ENCODE assay signal across 3 cellular contexts in genomic region chr2:226906439-226906796, GRCh38.
TF ChIP-seq lines count a peak whose summit lies in the region.

No MANE protein-coding gene starts in this region.

TF ChIP-seq in GM12878, 131 proteins besides CTCF, POLR2A, EP300 and RAD21:
- no peak for TF ChIP-seq ZBTB4 (CRISPR knock-in tag; IDR thresholded peaks at IDR 0.05)
- TF ChIP-seq ATF2 (IDR thresholded peaks at IDR 0.05; ENCODE audit: low read length): peak; percentile 38; the same call in 1 of the 2 replicates
- no peak for TF ChIP-seq KDM1A (IDR thresholded peaks at IDR 0.05; ENCODE audit: borderline replicate concordance)
- no peak for TF ChIP-seq MXI1 (IDR thresholded peaks at IDR 0.05; ENCODE audit: low read depth, low read length)
- TF ChIP-seq NR2C2 (IDR thresholded peaks at IDR 0.05; ENCODE audit: borderline replicate concordance, control insufficient read depth, insufficient read length, low read depth): no peak

TF ChIP-seq in GM23338, 12 proteins besides CTCF, POLR2A, EP300 and RAD21 (continues in another document):
- TF ChIP-seq ZNF462 (CRISPR knock-in tag; IDR thresholded peaks at IDR 0.05): no peak
- TF ChIP-seq ZNF331 (CRISPR knock-in tag; IDR thresholded peaks at IDR 0.05; ENCODE audit: low read depth): no peak
- TF ChIP-seq CREB1 (CRISPR knock-in tag; IDR thresholded peaks at IDR 0.05; ENCODE audit: low read depth): no peak
- TF ChIP-seq EZH2phosphoT487 (IDR thresholded peaks at IDR 0.05; ENCODE audit: unreplicated experiment): no peak
- no peak for TF ChIP-seq ZNF114 (CRISPR knock-in tag; IDR thresholded peaks at IDR 0.05)
- no peak for TF ChIP-seq POLR2AphosphoS5 (IDR thresholded peaks at IDR 0.05; ENCODE audit: low read depth)
- no peak for TF ChIP-seq ETS1 (IDR thresholded peaks at IDR 0.05)
- TF ChIP-seq REST (IDR thresholded peaks at IDR 0.05; ENCODE audit: unreplicated experiment): no peak
- TF ChIP-seq JUNB (IDR thresholded peaks at IDR 0.05; ENCODE audit: unreplicated experiment): no peak
- TF ChIP-seq STAT1 (IDR thresholded peaks at IDR 0.05; ENCODE audit: unreplicated experiment): no peak

TF ChIP-seq in SK-N-SH, 30 proteins besides CTCF, POLR2A, EP300 and RAD21:
- TF ChIP-seq PBX3 (IDR thresholded peaks at IDR 0.05): no peak
- no peak for TF ChIP-seq USF1 (IDR thresholded peaks at IDR 0.05; ENCODE audit: borderline replicate concordance, low read depth)
- TF ChIP-seq GATA2 (CRISPR knock-in tag; IDR thresholded peaks at IDR 0.05): no peak
- TF ChIP-seq RFX5 (IDR thresholded peaks at IDR 0.05; ENCODE audit: low read length): no peak
- TF ChIP-seq MAX (IDR thresholded peaks at IDR 0.05; ENCODE audit: low read depth): no peak
- TF ChIP-seq NRF1 (IDR thresholded peaks at IDR 0.05; ENCODE audit: low read depth, low read length): no peak
- TF ChIP-seq RXRA (IDR thresholded peaks at IDR 0.05; ENCODE audit: borderline replicate concordance, low read depth): no peak
- no peak for TF ChIP-seq ZBTB33 (IDR thresholded peaks at IDR 0.05; ENCODE audit: borderline replicate concordance, low read depth)
- no peak for TF ChIP-seq REST (IDR thresholded peaks at IDR 0.05; ENCODE audit: low read depth, low read length)
- no peak for TF ChIP-seq JUND (IDR thresholded peaks at IDR 0.05)
- no peak for TF ChIP-seq TAF1 (IDR thresholded peaks at IDR 0.05; ENCODE audit: borderline replicate concordance, low read depth, low read length)
- no peak for TF ChIP-seq USF2 (IDR thresholded peaks at IDR 0.05; ENCODE audit: borderline replicate concordance, low read depth, low read length)
- no peak for TF ChIP-seq RCOR1 (IDR thresholded peaks at IDR 0.05; ENCODE audit: low read length)
- TF ChIP-seq SIN3A (IDR thresholded peaks at IDR 0.05; ENCODE audit: borderline replicate concordance, low read depth, low read length): no peak
- TF ChIP-seq YY1 (IDR thresholded peaks at IDR 0.05; ENCODE audit: low read depth): no peak
- TF ChIP-seq NFIC (IDR thresholded peaks at IDR 0.05; ENCODE audit: borderline replicate concordance): no peak
- TF ChIP-seq CHD2 (IDR thresholded peaks at IDR 0.05; ENCODE audit: low read length, partially characterized antibody): no peak
- TF ChIP-seq FOSL2 (IDR thresholded peaks at IDR 0.05; ENCODE audit: borderline replicate concordance, low read depth): no peak
